In the genomic region with DNA sequence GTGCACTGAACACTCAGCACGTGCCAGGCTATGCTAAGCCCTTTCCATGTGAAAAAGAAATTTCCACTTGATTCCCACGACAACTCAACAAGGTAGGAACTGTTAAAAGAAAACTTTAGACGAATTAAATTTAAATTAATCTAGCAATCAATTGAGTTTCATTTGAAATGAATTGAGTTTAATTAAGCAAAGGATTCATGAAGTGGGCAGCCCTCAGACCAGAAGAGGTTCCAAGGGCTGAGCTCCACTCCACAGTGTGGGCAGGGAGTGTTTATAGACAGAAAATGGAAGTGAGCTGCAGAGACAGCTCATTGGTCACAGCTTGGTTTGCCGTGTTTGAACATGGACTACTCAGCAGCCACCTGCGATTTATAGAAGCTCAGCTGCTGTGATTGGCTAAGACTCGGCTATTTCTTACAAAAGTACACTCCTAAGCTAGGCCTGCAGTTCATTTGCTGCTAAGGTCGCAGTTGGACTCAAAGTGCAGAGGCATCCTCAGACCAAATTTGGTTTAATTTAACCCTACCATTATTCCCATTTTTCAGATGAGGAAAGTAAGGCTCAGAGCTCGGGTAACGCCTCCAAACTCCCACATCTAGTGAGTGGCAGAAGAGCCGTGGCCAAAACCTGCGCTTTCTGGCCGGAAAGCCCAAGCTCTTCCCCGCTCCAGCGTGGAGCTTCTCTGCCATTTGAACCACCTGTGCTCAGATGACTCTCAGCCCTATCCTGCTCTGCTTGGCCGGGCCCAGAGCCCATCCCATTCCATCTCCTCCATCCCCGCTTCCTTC, we compare ENCODE assay signal across 1 cellular context.
TF ChIP-seq lines count a peak whose summit lies in the region.

No MANE protein-coding gene starts in this region.

TF ChIP-seq in A549, 52 proteins besides CTCF, POLR2A, EP300 and RAD21:
- no peak for TF ChIP-seq ZSCAN20 (CRISPR knock-in tag; IDR thresholded peaks at IDR 0.05)
- TF ChIP-seq, protein P1, sequence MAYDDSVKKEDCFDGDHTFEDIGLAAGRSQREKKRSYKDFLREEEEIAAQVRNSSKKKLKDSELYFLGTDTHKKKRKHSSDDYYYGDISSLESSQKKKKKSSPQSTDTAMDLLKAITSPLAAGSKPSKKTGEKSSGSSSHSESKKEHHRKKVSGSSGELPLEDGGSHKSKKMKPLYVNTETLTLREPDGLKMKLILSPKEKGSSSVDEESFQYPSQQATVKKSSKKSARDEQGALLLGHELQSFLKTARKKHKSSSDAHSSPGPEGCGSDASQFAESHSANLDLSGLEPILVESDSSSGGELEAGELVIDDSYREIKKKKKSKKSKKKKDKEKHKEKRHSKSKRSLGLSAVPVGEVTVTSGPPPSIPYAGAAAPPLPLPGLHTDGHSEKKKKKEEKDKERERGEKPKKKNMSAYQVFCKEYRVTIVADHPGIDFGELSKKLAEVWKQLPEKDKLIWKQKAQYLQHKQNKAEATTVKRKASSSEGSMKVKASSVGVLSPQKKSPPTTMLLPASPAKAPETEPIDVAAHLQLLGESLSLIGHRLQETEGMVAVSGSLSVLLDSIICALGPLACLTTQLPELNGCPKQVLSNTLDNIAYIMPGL (CRISPR knock-in tag; IDR thresholded peaks at IDR 0.05; ENCODE audit: borderline replicate concordance) = no peak
- TF ChIP-seq, protein P2, sequence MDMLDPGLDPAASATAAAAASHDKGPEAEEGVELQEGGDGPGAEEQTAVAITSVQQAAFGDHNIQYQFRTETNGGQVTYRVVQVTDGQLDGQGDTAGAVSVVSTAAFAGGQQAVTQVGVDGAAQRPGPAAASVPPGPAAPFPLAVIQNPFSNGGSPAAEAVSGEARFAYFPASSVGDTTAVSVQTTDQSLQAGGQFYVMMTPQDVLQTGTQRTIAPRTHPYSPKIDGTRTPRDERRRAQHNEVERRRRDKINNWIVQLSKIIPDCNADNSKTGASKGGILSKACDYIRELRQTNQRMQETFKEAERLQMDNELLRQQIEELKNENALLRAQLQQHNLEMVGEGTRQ (IDR thresholded peaks at IDR 0.05) = no peak
